8 cellular contexts compared by ENCODE assay signal in the genomic region with DNA sequence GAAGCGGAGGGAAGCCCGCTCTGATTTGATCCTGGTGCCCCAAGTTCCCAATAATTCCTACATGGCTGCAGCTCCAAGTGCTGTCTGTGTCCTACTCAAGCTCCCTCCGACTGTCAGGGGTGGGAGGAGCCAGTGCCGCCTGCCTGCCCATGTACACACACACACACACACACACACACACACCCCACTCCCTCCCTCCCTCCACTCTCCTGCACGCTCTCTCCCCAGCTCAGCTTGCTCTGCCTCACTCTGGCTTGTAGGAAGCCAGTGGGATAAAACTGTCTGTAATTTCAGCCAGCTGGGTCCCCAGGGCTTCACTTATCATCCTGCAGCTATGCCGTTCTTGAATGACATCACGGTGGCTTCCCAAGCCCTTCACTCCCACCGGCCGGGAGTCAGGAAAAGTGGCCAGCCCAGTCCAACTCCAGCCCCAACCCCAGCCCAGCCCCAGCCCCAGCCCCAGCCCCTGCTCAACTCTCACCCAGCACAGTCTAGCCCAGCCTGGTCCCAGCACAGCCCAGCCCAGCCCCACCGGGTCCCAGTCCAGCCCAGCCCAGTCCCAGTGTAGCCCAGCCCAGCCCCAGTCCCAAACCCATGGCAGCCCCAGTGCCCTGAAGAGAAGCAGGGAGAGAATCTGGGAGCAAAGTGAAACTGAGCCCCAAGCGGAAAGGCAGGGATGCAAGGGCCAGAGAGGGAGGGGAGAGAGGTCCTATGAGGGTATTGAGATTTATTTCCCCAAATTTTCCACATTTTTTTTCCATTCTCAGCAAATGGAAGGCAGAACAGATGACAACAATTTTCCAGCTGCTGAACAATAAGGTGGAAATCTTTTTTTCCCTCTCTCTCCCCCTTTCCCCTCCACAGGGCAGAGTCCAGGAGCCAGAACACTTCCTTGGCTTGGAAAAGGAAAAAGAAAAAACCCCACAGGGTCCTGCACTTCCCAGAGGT.
DNase-seq lines count a peak whose midpoint lies in the region; ATAC-seq and TF ChIP-seq lines count a peak whose summit lies in the region.

No MANE protein-coding gene starts in this region.

- no peak for TF ChIP-seq CTCF in Panc1 (IDR thresholded peaks at IDR 0.05)
- TF ChIP-seq CTCF in gastroesophageal sphincter (IDR thresholded peaks at IDR 0.05): no peak
- TF ChIP-seq CTCF in osteocyte (IDR thresholded peaks at IDR 0.05): no peak
- TF ChIP-seq CTCF in CD4-positive, alpha-beta T cell (IDR thresholded peaks at IDR 0.05): no peak

- peaks cover 0 to 96% (median 11%) of the 10 kb centered on the region in 11 experiments; a peak in 12 of 22 replicates for H4K20me1 ChIP-seq in BLaER1 treated with 17β-estradiol and CSF1 and Interleukin-3, amounts not matched to agents 10 nM and 100 nM

- ATAC-seq in Panc1 (peak; percentile 44; the same call in 1 of the 2 replicates), gastroesophageal sphincter (peak; percentile 85), GM19397 (IDR thresholded peaks at IDR 0.05; ENCODE audit: unreplicated experiment) (no peak), GM21723 (IDR thresholded peaks at IDR 0.05; ENCODE audit: unreplicated experiment) (no peak)
- ATAC-seq in CD4-positive, alpha-beta T cell (ENCODE audit: poor library complexity): no peak

- DNase-seq in Panc1 (ENCODE audit: low read depth, low spot score): no peak
- DNase-seq in osteocyte (ENCODE audit: extremely low spot score, unreplicated experiment): peak; percentile 95
- no peak for DNase-seq in CD4-positive, alpha-beta T cell
- no peak for DNase-seq in NK-92 (lab: John Stamatoyannopoulos, UW; ENCODE audit: unreplicated experiment)

- peak overlapping the region in 7 of 11 experiments; percentile 10 to 29 (median 18); a peak in 4 of 22 replicates for H3K4me2 ChIP-seq in BLaER1 treated with 17β-estradiol and CSF1 and Interleukin-3, amounts not matched to agents 10 nM and 100 nM

- H3K36me3 ChIP-seq in BLaER1 treated with 17β-estradiol and CSF1 and Interleukin-3, amounts not matched to agents 10 nM and 100 nM: peaks cover 0 to 70% (median 23%) of the 10 kb centered on the region in 11 experiments; a peak in 11 of 22 replicates
- H3K36me3 ChIP-seq in Panc1 (ENCODE audit: control insufficient read depth, insufficient read depth, low read length) (no peaks in the 10 kb centered on the region), gastroesophageal sphincter (peaks cover 0 to 96% of the 10 kb centered on the region in 2 donors)

- H3K27ac Mint-ChIP-seq in osteocyte (ENCODE audit: unreplicated experiment): peak overlapping the region; percentile 86
- H3K27ac Mint-ChIP-seq in CD4-positive, alpha-beta T cell: no peak overlapping the region

- peaks cover 22% of the 10 kb centered on the region for H3K36me3 Mint-ChIP-seq in osteocyte (ENCODE audit: unreplicated experiment)
- no peaks in the 10 kb centered on the region for H3K36me3 Mint-ChIP-seq in CD4-positive, alpha-beta T cell (ENCODE audit: low read depth)

- peaks cover 28% of the 10 kb centered on the region for H3K4me1 Mint-ChIP-seq in osteocyte (ENCODE audit: unreplicated experiment)
- no peaks in the 10 kb centered on the region for H3K4me1 Mint-ChIP-seq in CD4-positive, alpha-beta T cell (ENCODE audit: low read depth)

- no peak overlapping the region for H3K4me3 ChIP-seq in BLaER1 treated with 17β-estradiol and CSF1 and Interleukin-3, amounts not matched to agents 10 nM and 100 nM
- H3K4me3 ChIP-seq in Panc1 (ENCODE audit: low read depth in 2 of 2, low read length in 2 of 2) (no peak overlapping the region), gastroesophageal sphincter (peak overlapping the region in 1 of 2 donors; percentile 42)

- BruUV-seq in Panc1 (replicated peaks; lab: Mats Ljungman, UMichigan): no TSS peak

- TF ChIP-seq POLR2A in gastroesophageal sphincter (IDR thresholded peaks at IDR 0.05): no peak

- H3K9me3 Mint-ChIP-seq in osteocyte (ENCODE audit: unreplicated experiment): no peaks in the 10 kb centered on the region
- H3K9me3 Mint-ChIP-seq in CD4-positive, alpha-beta T cell: no peaks in the 10 kb centered on the region

- POLR2A ChIA-PET in Panc1 (lab: Charles Lee): no interaction called here
- POLR2A ChIA-PET in CD4-positive, alpha-beta T cell (lab: Charles Lee): no interaction called here

- H3K9ac ChIP-seq in BLaER1 treated with 17β-estradiol and CSF1 and Interleukin-3, amounts not matched to agents 10 nM and 100 nM: no peak overlapping the region

- in situ Hi-C loops in Panc1 (cut with HindIII; ENCODE audit: low pct_unique_long_range_greater_than_20kb, low sequenced_read_pairs): no loop called here

- TF ChIP-seq EP300 in gastroesophageal sphincter (IDR thresholded peaks at IDR 0.05): no peak

- CTCF ChIA-PET in Panc1 (lab: Charles Lee): interaction anchor here (0.6 kb wide), 3 partner anchors 28 to 135 kb away, joined by 3 to 5 read pairs (median 4); no protein-coding TSS in a partner anchor
- CTCF ChIA-PET in CD4-positive, alpha-beta T cell (lab: Charles Lee): no interaction called here

- intact Hi-C loops in Panc1 (cut with micrococcal nuclease; ENCODE audit: unreplicated experiment): no loop called here
- intact Hi-C loops in CD4-positive, alpha-beta T cell (cut with DNase I, micrococcal nuclease): no loop called here

- no peaks in the 10 kb centered on the region for H3K9me3 ChIP-seq in BLaER1 treated with 17β-estradiol and CSF1 and Interleukin-3, amounts not matched to agents 10 nM and 100 nM (replicated peaks in 1 of 11)
- H3K9me3 ChIP-seq in Panc1 (ENCODE audit: control insufficient read depth, insufficient read depth, low read depth, low read length) (no peaks in the 10 kb centered on the region), gastroesophageal sphincter (no peaks in the 10 kb centered on the region)
- no peaks in the 10 kb centered on the region for H3K9me3 ChIP-seq in CD4-positive, alpha-beta T cell (ENCODE audit: control insufficient read depth, low read length)

- H3K27me3 Mint-ChIP-seq in osteocyte (ENCODE audit: unreplicated experiment): no peaks in the 10 kb centered on the region
- peaks cover 5% of the 10 kb centered on the region for H3K27me3 Mint-ChIP-seq in CD4-positive, alpha-beta T cell

- H3K27ac ChIP-seq in BLaER1 treated with 17β-estradiol and CSF1 and Interleukin-3, amounts not matched to agents 10 nM and 100 nM: no peak overlapping the region
- H3K27ac ChIP-seq in Panc1 (ENCODE audit: low read length) (no peak overlapping the region), gastroesophageal sphincter (peak overlapping the region; percentile 62 to 93 (median 90))
- no peak overlapping the region for H3K27ac ChIP-seq in CD4-positive, alpha-beta T cell (ENCODE audit: low read depth, low read length)

- WGBS in gastroesophageal sphincter (ENCODE audit: low coverage in 1 of 2), 2 donors: 11% methylated on average over 3 of the region's 11 CpGs; no CpG with 5 or more reads in 1 of the 2 donors

- H3K4me1 ChIP-seq in BLaER1 treated with 17β-estradiol and CSF1 and Interleukin-3, amounts not matched to agents 10 nM and 100 nM: peaks cover 2 to 33% (median 22%) of the 10 kb centered on the region in 10 experiments; a peak in 16 of 20 replicates
- H3K4me1 ChIP-seq in Panc1 (ENCODE audit: control insufficient read depth, insufficient read depth, low read length) (no peaks in the 10 kb centered on the region), gastroesophageal sphincter (peaks cover 4 to 100% (median 85%) of the 10 kb centered on the region in 3 donors)

- H3K27me3 ChIP-seq in BLaER1 treated with 17β-estradiol and CSF1 and Interleukin-3, amounts not matched to agents 10 nM and 100 nM: peaks cover 0 to 74% (median 0%) of the 10 kb centered on the region in 11 experiments; a peak in 7 of 22 replicates
- H3K27me3 ChIP-seq in Panc1 (ENCODE audit: control insufficient read depth, insufficient read depth, low read length): peaks cover 2% of the 10 kb centered on the region; the same call in 1 of the 2 replicates
- H3K27me3 ChIP-seq in gastroesophageal sphincter: no peaks in the 10 kb centered on the region
- no peaks in the 10 kb centered on the region for H3K27me3 ChIP-seq in CD4-positive, alpha-beta T cell (ENCODE audit: control insufficient read depth, insufficient read depth, low read length)

- peak overlapping the region; percentile 60 for H3K4me3 Mint-ChIP-seq in osteocyte (ENCODE audit: unreplicated experiment)
- no peak overlapping the region for H3K4me3 Mint-ChIP-seq in CD4-positive, alpha-beta T cell

Comparison
In these comparisons a context has a peak if more than half of its experiments do, and no peak if none do; other contexts are left out.
1. H3K27ac ChIP-seq: peak in gastroesophageal sphincter (4 of 4); none in BLaER1 treated with 17β-estradiol and CSF1 and Interleukin-3, amounts not matched to agents 10 nM and 100 nM (0 of 11), Panc1 (single experiment) and CD4-positive, alpha-beta T cell (single experiment).
2. ATAC-seq: peak in Panc1 (single experiment) and gastroesophageal sphincter (single experiment); none in GM19397 (single experiment), CD4-positive, alpha-beta T cell (single experiment) and GM21723 (single experiment).